Comparison of ENCODE assay signal across 1 cellular context in genomic region chr11:29025001-29025400, GRCh38.
TF ChIP-seq lines count a peak whose summit lies in the region.

No MANE protein-coding gene starts in this region.

TF ChIP-seq in GM23338, 12 proteins besides CTCF, POLR2A, EP300 and RAD21 (continued from another document):
- TF ChIP-seq, protein P1, sequence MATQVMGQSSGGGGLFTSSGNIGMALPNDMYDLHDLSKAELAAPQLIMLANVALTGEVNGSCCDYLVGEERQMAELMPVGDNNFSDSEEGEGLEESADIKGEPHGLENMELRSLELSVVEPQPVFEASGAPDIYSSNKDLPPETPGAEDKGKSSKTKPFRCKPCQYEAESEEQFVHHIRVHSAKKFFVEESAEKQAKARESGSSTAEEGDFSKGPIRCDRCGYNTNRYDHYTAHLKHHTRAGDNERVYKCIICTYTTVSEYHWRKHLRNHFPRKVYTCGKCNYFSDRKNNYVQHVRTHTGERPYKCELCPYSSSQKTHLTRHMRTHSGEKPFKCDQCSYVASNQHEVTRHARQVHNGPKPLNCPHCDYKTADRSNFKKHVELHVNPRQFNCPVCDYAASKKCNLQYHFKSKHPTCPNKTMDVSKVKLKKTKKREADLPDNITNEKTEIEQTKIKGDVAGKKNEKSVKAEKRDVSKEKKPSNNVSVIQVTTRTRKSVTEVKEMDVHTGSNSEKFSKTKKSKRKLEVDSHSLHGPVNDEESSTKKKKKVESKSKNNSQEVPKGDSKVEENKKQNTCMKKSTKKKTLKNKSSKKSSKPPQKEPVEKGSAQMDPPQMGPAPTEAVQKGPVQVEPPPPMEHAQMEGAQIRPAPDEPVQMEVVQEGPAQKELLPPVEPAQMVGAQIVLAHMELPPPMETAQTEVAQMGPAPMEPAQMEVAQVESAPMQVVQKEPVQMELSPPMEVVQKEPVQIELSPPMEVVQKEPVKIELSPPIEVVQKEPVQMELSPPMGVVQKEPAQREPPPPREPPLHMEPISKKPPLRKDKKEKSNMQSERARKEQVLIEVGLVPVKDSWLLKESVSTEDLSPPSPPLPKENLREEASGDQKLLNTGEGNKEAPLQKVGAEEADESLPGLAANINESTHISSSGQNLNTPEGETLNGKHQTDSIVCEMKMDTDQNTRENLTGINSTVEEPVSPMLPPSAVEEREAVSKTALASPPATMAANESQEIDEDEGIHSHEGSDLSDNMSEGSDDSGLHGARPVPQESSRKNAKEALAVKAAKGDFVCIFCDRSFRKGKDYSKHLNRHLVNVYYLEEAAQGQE (IDR thresholded peaks at IDR 0.05; ENCODE audit: unreplicated experiment): no peak
TF ChIP-seq in GM23338: peak in this region for 0.
